In the genomic region with DNA sequence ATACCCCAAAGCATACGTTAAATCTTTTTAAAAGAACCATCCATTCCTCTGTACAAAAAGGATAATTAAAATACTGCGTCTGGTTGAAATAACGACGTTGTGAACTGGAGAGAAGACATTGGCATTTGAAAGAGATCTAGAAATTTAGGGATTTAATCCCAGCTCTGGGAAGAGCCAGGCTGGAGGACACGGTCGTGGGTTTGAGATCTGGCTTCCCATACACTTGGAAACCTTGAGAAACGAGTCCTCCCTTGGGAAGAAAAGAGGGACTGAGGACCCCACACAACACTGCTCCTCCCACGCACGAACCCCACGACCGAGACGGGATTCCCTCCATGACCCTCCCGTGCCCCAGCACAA, we compare ENCODE assay signal across 8 cellular contexts. TPM values are rescaled to one million over a fixed set of nuclear protein-coding genes. Genes with fewer than 3 reads are reported as not detected.
DNase-seq lines count a peak whose midpoint lies in the region; ATAC-seq and TF ChIP-seq lines count a peak whose summit lies in the region.

No MANE protein-coding gene starts in this region.

- TF ChIP-seq CTCF in glutamatergic neuron (IDR thresholded peaks at IDR 0.05; ENCODE audit: partially characterized antibody, unreplicated experiment) = no peak

- H3K4me1 Mint-ChIP-seq in T-cell (peaks cover 31 to 36% (median 32%) of the 10 kb centered on the region in 3 donors), glutamatergic neuron (ENCODE audit: low read depth, unreplicated experiment) (peaks cover 2% of the 10 kb centered on the region)

- DNase-seq in T-cell (no peak), glutamatergic neuron (no peak), skeletal muscle cell (ENCODE audit: low read depth) (no peak), NCI-H2081 (lab: John Stamatoyannopoulos, UW) (no peak), COR-L47 (lab: John Stamatoyannopoulos, UW) (no peak)

- no peaks in the 10 kb centered on the region for H3K9me3 Mint-ChIP-seq in T-cell
- peaks cover 7% of the 10 kb centered on the region for H3K9me3 Mint-ChIP-seq in glutamatergic neuron (ENCODE audit: unreplicated experiment)

- ATAC-seq in GM21717 (IDR thresholded peaks at IDR 0.05; ENCODE audit: unreplicated experiment) (peak; percentile 21), T-cell (replicated peaks in 1 of 4) (no peak), HG03280 (IDR thresholded peaks at IDR 0.05; ENCODE audit: unreplicated experiment) (no peak), HG03095 (IDR thresholded peaks at IDR 0.05; ENCODE audit: unreplicated experiment) (no peak)

- H3K36me3 Mint-ChIP-seq in T-cell (no peaks in the 10 kb centered on the region), glutamatergic neuron (ENCODE audit: unreplicated experiment) (no peaks in the 10 kb centered on the region)

- H3K27me3 Mint-ChIP-seq in T-cell (no peaks in the 10 kb centered on the region), glutamatergic neuron (ENCODE audit: unreplicated experiment) (peaks cover 4% of the 10 kb centered on the region)

- peak overlapping the region; percentile 31 to 95 for H3K27ac Mint-ChIP-seq in T-cell
- H3K27ac Mint-ChIP-seq in glutamatergic neuron (ENCODE audit: unreplicated experiment) = peak overlapping the region; percentile 70

- peak overlapping the region; percentile 90 to 92 (median 91) for H3K4me3 Mint-ChIP-seq in T-cell
- H3K4me3 Mint-ChIP-seq in glutamatergic neuron (ENCODE audit: unreplicated experiment) = peak overlapping the region; percentile 88

- peak overlapping the region; percentile 76 for H3K4me3 ChIP-seq in skeletal muscle cell (ENCODE audit: low read depth, low read length)

- POLR2A ChIA-PET in T-cell (lab: Charles Lee) = no interaction called here

- CTCF ChIA-PET in T-cell (lab: Charles Lee) = no interaction called here

RNA-seq across cellular contexts. Expression of a gene that starts 0.6 kb away (rescaled TPM):
- total RNA-seq in T-cell (1 to 10 TPM; 2.4 to 5.3 (median 5.1) TPM), glutamatergic neuron (ENCODE audit: unreplicated experiment) (8.7 TPM)

RNA-seq across cellular contexts. Expression of a gene that starts 43.2 kb away (rescaled TPM):
- total RNA-seq in T-cell = 1 to 10 TPM; 3.9 to 6.2 (median 4.5) TPM
- total RNA-seq in glutamatergic neuron (ENCODE audit: unreplicated experiment) = 8.8 TPM
